In the genomic region with DNA sequence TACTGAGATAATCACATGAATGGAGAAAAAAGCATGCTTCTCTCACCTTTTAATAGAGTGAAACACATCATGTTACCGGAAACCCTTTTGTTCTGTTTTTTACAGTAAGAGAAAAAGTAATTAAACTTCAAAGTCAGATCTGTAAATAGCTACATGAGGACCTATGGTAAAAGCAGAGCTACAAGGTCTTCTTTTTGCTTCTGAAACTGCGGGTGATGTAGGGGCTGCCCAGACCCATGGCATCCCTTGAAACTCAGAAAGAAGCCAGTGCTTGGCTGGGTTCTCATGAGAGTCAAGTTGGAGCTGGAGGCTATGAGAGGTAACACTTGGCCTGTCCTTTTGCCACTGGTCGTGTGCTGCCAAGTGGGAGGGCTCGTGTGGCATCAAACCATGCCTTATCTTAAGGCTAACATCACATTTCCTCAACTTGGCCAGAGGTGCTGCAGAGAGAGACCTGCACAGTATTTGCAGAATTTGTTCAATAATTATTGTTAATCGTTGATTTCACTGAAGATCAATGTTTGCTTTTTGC, we compare ENCODE assay signal across 17 cellular contexts. TPM values are rescaled to one million over a fixed set of nuclear protein-coding genes. Genes with fewer than 3 reads are reported as not detected.
"Had no signal": no experiment of that assay in that cellular context is flagged by ENCODE, and none has a peak within 500 bp of the region (broad histone marks: within the 10 kb centered on the region; RNA-seq: fewer than 3 reads in every experiment).

No MANE protein-coding gene starts in this region.

- H3K27me3 ChIP-seq: colonic mucosa, ovary, right lobe of liver, thyroid gland, upper lobe of left lung, uterus had no signal

- DNase-seq: colonic mucosa; dermis blood vessel endothelial cell; esophagus squamous epithelium; foreskin fibroblast; hippocampal formation; lower lobe of right lung; natural killer cell; ovary; right lobe of liver; stimulated activated CD4-positive, alpha-beta T cell treated with anti-CD3 and anti-CD28 coated beads, Interleukin-4, amount 100 ng/mL, for 1 hour; stimulated activated CD8-positive, alpha-beta memory T cell treated with anti-CD3 and anti-CD28 coated beads, Interleukin-4, amount 100 ng/mL, for 48 hours; stimulated activated naive CD8-positive, alpha-beta T cell treated with anti-CD3 and anti-CD28 coated beads, Interleukin-15, Interleukin-2, amounts not matched to agents 100 U/mL and 50 U/mL, for 24 hours; uterus had no signal

- H3K9me3 ChIP-seq: colonic mucosa, esophagus squamous epithelium, lower lobe of right lung, ovary, right lobe of liver, suprapubic skin, thyroid gland, upper lobe of left lung, uterus had no signal

- H3K4me3 ChIP-seq: colonic mucosa, esophagus squamous epithelium, lower lobe of right lung, ovary, right lobe of liver, suprapubic skin, thyroid gland, upper lobe of left lung, uterus had no signal

- H3K27ac ChIP-seq: colonic mucosa, esophagus squamous epithelium, lower lobe of right lung, ovary, right lobe of liver, suprapubic skin, upper lobe of left lung, uterus had no signal

- H3K4me1 ChIP-seq: colonic mucosa, right lobe of liver, suprapubic skin, uterus had no signal

- H3K36me3 ChIP-seq: colonic mucosa, esophagus squamous epithelium, lower lobe of right lung, ovary, right lobe of liver, suprapubic skin, thyroid gland, upper lobe of left lung, uterus had no signal

- ATAC-seq: natural killer cell; right lobe of liver; stimulated activated effector memory CD8-positive, alpha-beta T cell treated with anti-CD3 and anti-CD28 coated beads, Interleukin-12 subunit alpha, Interleukin-12 subunit beta, amount 100 ng/mL, for 72 hours; stimulated activated naive CD8-positive, alpha-beta T cell treated with anti-CD3 and anti-CD28 coated beads, Interleukin-15, Interleukin-2, amounts not matched to agents 100 U/mL and 50 U/mL, for 24 hours had no signal

RNA-seq across cellular contexts. Expression of gene EML1, which starts 47.6 kb away (rescaled TPM):
- total RNA-seq: natural killer cell had no signal
